ENCODE assay signal across 8 cellular contexts in the genomic region with DNA sequence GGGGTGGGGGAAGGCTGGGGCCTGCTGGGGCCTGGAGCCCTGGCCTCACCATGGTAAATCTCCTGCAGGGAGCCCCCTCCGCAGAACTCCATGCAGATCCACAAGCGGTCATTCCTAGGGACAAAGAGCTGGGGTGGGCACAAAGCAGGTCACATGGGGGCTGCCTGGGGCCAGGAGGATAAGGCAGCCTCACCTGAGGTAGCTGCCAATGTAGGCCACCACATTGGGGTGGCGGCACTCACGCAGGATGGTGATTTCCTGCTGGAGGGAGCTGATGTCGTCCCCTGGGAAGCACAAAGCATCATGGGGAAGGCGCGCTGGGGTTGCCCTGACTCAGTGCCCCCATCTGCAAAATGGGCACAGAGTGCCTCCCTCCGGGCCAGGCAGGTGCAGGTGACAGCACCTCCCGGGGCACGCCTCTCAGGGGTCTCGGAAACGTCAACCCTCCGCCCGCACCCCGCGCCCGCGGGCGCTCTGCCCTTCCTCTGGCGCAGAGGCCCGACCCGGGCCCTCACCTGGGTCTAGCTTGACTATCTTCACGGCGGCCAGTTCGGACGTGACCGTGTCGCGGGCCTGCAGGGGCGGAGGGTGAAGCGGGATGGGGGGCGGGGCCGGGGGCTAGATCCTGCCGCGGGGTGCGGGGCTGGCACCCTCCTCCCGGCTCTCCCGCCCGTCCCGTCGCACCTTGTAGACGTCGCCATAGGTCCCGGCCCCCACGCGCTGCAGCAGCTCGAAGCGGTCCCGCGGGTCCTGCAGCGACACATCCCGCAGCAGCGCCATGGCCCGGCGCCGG. TPM values are rescaled to one million over a fixed set of nuclear protein-coding genes. Genes with fewer than 3 reads are reported as not detected.
DNase-seq lines count a peak whose midpoint lies in the region; ATAC-seq and TF ChIP-seq lines count a peak whose summit lies in the region.

No MANE protein-coding gene starts in this region.

- no peaks in the 10 kb centered on the region for H3K27me3 ChIP-seq in hepatocyte

- peaks cover 18% of the 10 kb centered on the region for H3K36me3 Mint-ChIP-seq in activated T-helper 1 cell treated with anti-CD3 and anti-CD28 coated beads, Interleukin-12 subunit alpha, Interleukin-12 subunit beta, Interleukin-2, Interleukin-4 antibody, amounts not matched to agents 30 ng/mL and 10 ng/mL and 1 ng/mL, durations not matched to agents 14 hours and 24 hours and 36 hours (ENCODE audit: low read depth)

- 24% methylated on average over 22 of the region's 56 CpGs for WGBS in hepatocyte (ENCODE audit: low lambda C conversion rate, missing lambda C conversion rate)

- peaks cover 20% of the 10 kb centered on the region for H3K4me1 ChIP-seq in hepatocyte (ENCODE audit: insufficient read depth)

- ATAC-seq in activated CD4-positive, CD25-positive, alpha-beta regulatory T cell treated with anti-CD3 and anti-CD28 coated beads, Interleukin-2, amount 50 U/mL, for 24 hours: peak; percentile 40 to 47
- ATAC-seq in HG03439 (IDR thresholded peaks at IDR 0.05; ENCODE audit: unreplicated experiment): peak; percentile 23

- H2AFZ ChIP-seq in hepatocyte: peak overlapping the region; percentile 89

- H3K9me3 Mint-ChIP-seq in activated T-helper 1 cell treated with anti-CD3 and anti-CD28 coated beads, Interleukin-12 subunit alpha, Interleukin-12 subunit beta, Interleukin-2, Interleukin-4 antibody, amounts not matched to agents 30 ng/mL and 10 ng/mL and 1 ng/mL, durations not matched to agents 14 hours and 24 hours and 36 hours: no peaks in the 10 kb centered on the region

- intact Hi-C loops in activated T-helper 1 cell treated with anti-CD3 and anti-CD28 coated beads, Interleukin-12 subunit alpha, Interleukin-12 subunit beta, Interleukin-2, Interleukin-4 antibody, amounts not matched to agents 30 ng/mL and 10 ng/mL and 1 ng/mL, durations not matched to agents 14 hours and 24 hours and 36 hours (cut with micrococcal nuclease): loop anchor here (1.0 to 5.0 kb wide), 7 partner anchors 8 to 310 kb away; a partner anchor contains a TSS

- no peaks in the 10 kb centered on the region for H3K79me2 ChIP-seq in hepatocyte

- peak overlapping the region; percentile 55 for H3K4me3 ChIP-seq in hepatocyte

- peak overlapping the region; percentile 84 for H3K4me3 Mint-ChIP-seq in activated T-helper 1 cell treated with anti-CD3 and anti-CD28 coated beads, Interleukin-12 subunit alpha, Interleukin-12 subunit beta, Interleukin-2, Interleukin-4 antibody, amounts not matched to agents 30 ng/mL and 10 ng/mL and 1 ng/mL, durations not matched to agents 14 hours and 24 hours and 36 hours

- no peaks in the 10 kb centered on the region for H3K9me3 ChIP-seq in hepatocyte (ENCODE audit: low read depth)

- peak overlapping the region; percentile 94 for H3K4me2 ChIP-seq in hepatocyte

- no peak for TF ChIP-seq CTCF in hepatocyte (IDR thresholded peaks at IDR 0.05; ENCODE audit: poor library complexity)

- H3K27me3 Mint-ChIP-seq in activated T-helper 1 cell treated with anti-CD3 and anti-CD28 coated beads, Interleukin-12 subunit alpha, Interleukin-12 subunit beta, Interleukin-2, Interleukin-4 antibody, amounts not matched to agents 30 ng/mL and 10 ng/mL and 1 ng/mL, durations not matched to agents 14 hours and 24 hours and 36 hours (ENCODE audit: insufficient read depth): no peaks in the 10 kb centered on the region

- peak overlapping the region; percentile 69 for H3K27ac ChIP-seq in hepatocyte

- peak overlapping the region; percentile 63 for H3K27ac Mint-ChIP-seq in activated T-helper 1 cell treated with anti-CD3 and anti-CD28 coated beads, Interleukin-12 subunit alpha, Interleukin-12 subunit beta, Interleukin-2, Interleukin-4 antibody, amounts not matched to agents 30 ng/mL and 10 ng/mL and 1 ng/mL, durations not matched to agents 14 hours and 24 hours and 36 hours

- no peaks in the 10 kb centered on the region for H3K36me3 ChIP-seq in hepatocyte (replicated peaks; ENCODE audit: insufficient read depth, low read depth)

- H3K9me2 ChIP-seq in hepatocyte (replicated peaks; ENCODE audit: insufficient read depth): no peaks in the 10 kb centered on the region

- no peaks in the 10 kb centered on the region for H4K20me1 ChIP-seq in hepatocyte (ENCODE audit: insufficient read depth, poor library complexity, severe bottlenecking)

- no peak for DNase-seq in activated CD4-positive, CD25-positive, alpha-beta regulatory T cell treated with anti-CD3 and anti-CD28 coated beads, Interleukin-2, amount 50 U/mL, for 72 hours
- peak; percentile 16 for DNase-seq in activated T-helper 1 cell treated with anti-CD3 and anti-CD28 coated beads, Interleukin-12 subunit alpha, Interleukin-12 subunit beta, Interleukin-2, Interleukin-4 antibody, amounts not matched to agents 30 ng/mL and 10 ng/mL and 1 ng/mL, durations not matched to agents 14 hours and 24 hours and 36 hours (ENCODE audit: low spot score)
- DNase-seq in hepatocyte (ENCODE audit: low spot score) (no peak), putamen (ENCODE audit: low spot score) (no peak), NCI-H2196 treated with DMSO at 0.1 percent for 48 hours (lab: John Stamatoyannopoulos, UW; ENCODE audit: unreplicated experiment) (no peak)
- DNase-seq in stimulated activated CD4-positive, alpha-beta T cell treated with anti-CD3 and anti-CD28 coated beads, Interleukin-1b, Interleukin-23, amount 100 ng/mL, for 48 hours: peak; percentile 39

- H3K4me1 Mint-ChIP-seq in activated T-helper 1 cell treated with anti-CD3 and anti-CD28 coated beads, Interleukin-12 subunit alpha, Interleukin-12 subunit beta, Interleukin-2, Interleukin-4 antibody, amounts not matched to agents 30 ng/mL and 10 ng/mL and 1 ng/mL, durations not matched to agents 14 hours and 24 hours and 36 hours (ENCODE audit: low read depth): peaks cover 21% of the 10 kb centered on the region

RNA-seq across cellular contexts. Expression of a gene that starts 0.4 kb away (rescaled TPM):
- total RNA-seq in activated T-helper 1 cell treated with anti-CD3 and anti-CD28 coated beads, Interleukin-12 subunit alpha, Interleukin-12 subunit beta, Interleukin-2, Interleukin-4 antibody, amounts not matched to agents 30 ng/mL and 10 ng/mL and 1 ng/mL, durations not matched to agents 14 hours and 24 hours and 36 hours: 70.2 and 70.7 TPM in 2 replicates
- 7.8 and 23.5 TPM in 2 replicates for total RNA-seq in hepatocyte
- 9.0 and 13.2 TPM in 2 replicates for polyA plus RNA-seq in hepatocyte

RNA-seq across cellular contexts. Expression of a gene that starts 7.8 kb away (rescaled TPM):
- total RNA-seq in activated T-helper 1 cell treated with anti-CD3 and anti-CD28 coated beads, Interleukin-12 subunit alpha, Interleukin-12 subunit beta, Interleukin-2, Interleukin-4 antibody, amounts not matched to agents 30 ng/mL and 10 ng/mL and 1 ng/mL, durations not matched to agents 14 hours and 24 hours and 36 hours: 39.6 and 43.8 TPM in 2 replicates
- 14.1 and 18.6 TPM in 2 replicates for total RNA-seq in hepatocyte
- polyA plus RNA-seq in hepatocyte: 49.1 and 49.9 TPM in 2 replicates

RNA-seq across cellular contexts. Expression of a gene that starts 24.2 kb away (rescaled TPM):
- 518 and 538 TPM in 2 replicates for total RNA-seq in activated T-helper 1 cell treated with anti-CD3 and anti-CD28 coated beads, Interleukin-12 subunit alpha, Interleukin-12 subunit beta, Interleukin-2, Interleukin-4 antibody, amounts not matched to agents 30 ng/mL and 10 ng/mL and 1 ng/mL, durations not matched to agents 14 hours and 24 hours and 36 hours
- 126 and 163 TPM in 2 replicates for total RNA-seq in hepatocyte
- polyA plus RNA-seq in hepatocyte: 138 and 157 TPM in 2 replicates

RNA-seq across cellular contexts. Expression of a gene that starts 41.9 kb away (rescaled TPM):
- total RNA-seq in activated T-helper 1 cell treated with anti-CD3 and anti-CD28 coated beads, Interleukin-12 subunit alpha, Interleukin-12 subunit beta, Interleukin-2, Interleukin-4 antibody, amounts not matched to agents 30 ng/mL and 10 ng/mL and 1 ng/mL, durations not matched to agents 14 hours and 24 hours and 36 hours: 0.29 and 0.44 TPM in 2 replicates
- total RNA-seq in hepatocyte: 6.5 and 8.4 TPM in 2 replicates
- polyA plus RNA-seq in hepatocyte: 3.1 and 5.5 TPM in 2 replicates

RNA-seq across cellular contexts. Expression of a gene that starts 42.8 kb away (rescaled TPM):
- total RNA-seq in activated T-helper 1 cell treated with anti-CD3 and anti-CD28 coated beads, Interleukin-12 subunit alpha, Interleukin-12 subunit beta, Interleukin-2, Interleukin-4 antibody, amounts not matched to agents 30 ng/mL and 10 ng/mL and 1 ng/mL, durations not matched to agents 14 hours and 24 hours and 36 hours: 2.7 and 4.8 TPM in 2 replicates
- 1.9 and 2.0 TPM in 2 replicates for total RNA-seq in hepatocyte
- 4.0 and 5.7 TPM in 2 replicates for polyA plus RNA-seq in hepatocyte

Comparison
In these comparisons a context has a peak if more than half of its experiments do, and no peak if none do; other contexts are left out.
1. DNase-seq: peak in activated T-helper 1 cell treated with anti-CD3 and anti-CD28 coated beads, Interleukin-12 subunit alpha, Interleukin-12 subunit beta, Interleukin-2, Interleukin-4 antibody, amounts not matched to agents 30 ng/mL and 10 ng/mL and 1 ng/mL, durations not matched to agents 14 hours and 24 hours and 36 hours (single experiment) and stimulated activated CD4-positive, alpha-beta T cell treated with anti-CD3 and anti-CD28 coated beads, Interleukin-1b, Interleukin-23, amount 100 ng/mL, for 48 hours (single experiment); none in activated CD4-positive, CD25-positive, alpha-beta regulatory T cell treated with anti-CD3 and anti-CD28 coated beads, Interleukin-2, amount 50 U/mL, for 72 hours (single experiment), hepatocyte (single experiment), putamen (single experiment) and NCI-H2196 treated with DMSO at 0.1 percent for 48 hours (single experiment).